In the genomic region with DNA sequence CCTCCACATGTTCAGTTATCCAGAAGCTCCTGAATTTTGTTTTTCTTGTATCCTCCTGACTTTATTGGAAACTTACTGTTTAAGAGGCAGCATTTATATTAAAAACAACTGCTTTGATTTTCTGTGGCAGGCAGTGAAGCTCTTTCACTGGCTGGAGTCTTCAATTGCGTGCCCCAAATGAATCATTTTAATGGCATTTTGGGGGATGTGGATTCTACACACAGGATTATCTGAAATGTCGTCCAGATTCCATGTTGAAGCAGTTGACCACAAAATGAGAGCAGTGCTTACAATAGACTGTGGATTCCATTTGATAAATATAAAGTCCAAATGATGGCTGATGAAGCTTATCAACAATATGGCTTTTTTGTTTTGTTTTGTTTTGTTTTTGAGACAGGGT, we compare ENCODE assay signal across 20 cellular contexts.
DNase-seq lines count a peak whose midpoint lies in the region; ATAC-seq and TF ChIP-seq lines count a peak whose summit lies in the region.
"Had no signal": no experiment of that assay in that cellular context is flagged by ENCODE, and none has a peak within 500 bp of the region (broad histone marks: within the 10 kb centered on the region; RNA-seq: fewer than 3 reads in every experiment).

No MANE protein-coding gene starts in this region.

- H3K27ac Mint-ChIP-seq in T-helper 2 cell treated with Interferon-gamma antibody and Interleukin-4, amounts not matched to agents 5 μg/mL and 100 μg/mL, for 36 hours: no peak overlapping the region
- H3K27ac Mint-ChIP-seq: activated naive CD8-positive, alpha-beta T cell; B cell; dendritic cell treated with granulocyte-macrophage colony-stimulating factor and Interleukin-4, amounts not matched to agents 40 ng/mL and 50 ng/mL, for 4 days had no signal

- no peak for TF ChIP-seq CTCF in astrocyte of the spinal cord (IDR thresholded peaks at IDR 0.05; ENCODE audit: low read depth, low read length)

- no peak for ATAC-seq in HG02884 (IDR thresholded peaks at IDR 0.05; ENCODE audit: unreplicated experiment)
- ATAC-seq: activated CD4-positive, CD25-positive, alpha-beta regulatory T cell treated with anti-CD3 and anti-CD28 coated beads, Interleukin-2, amount 50 U/mL, for 24 hours; gastroesophageal sphincter; mucosa of descending colon had no signal

- H3K4me3 ChIP-seq in astrocyte of the spinal cord (ENCODE audit: low read depth, low read length): no peak overlapping the region
- H3K4me3 ChIP-seq: gastroesophageal sphincter, mucosa of descending colon, suprapubic skin had no signal

- peaks cover 9% of the 10 kb centered on the region for H3K4me1 Mint-ChIP-seq in T-helper 2 cell treated with Interferon-gamma antibody and Interleukin-4, amounts not matched to agents 5 μg/mL and 100 μg/mL, for 36 hours (ENCODE audit: low read depth)

- DNase-seq in AG08395 (ENCODE audit: low spot score): peak; percentile 87
- DNase-seq in HS-5 (ENCODE audit: low read depth): peak; percentile 60
- peak; percentile 80 for DNase-seq in astrocyte of the spinal cord (ENCODE audit: low read depth, low spot score)
- peak; percentile 50 for DNase-seq in left kidney (ENCODE audit: low read depth, low spot score)
- no peak for DNase-seq in HUDEP-2 (lab: John Stamatoyannopoulos, UW; ENCODE audit: unreplicated experiment in 76 of 76)
- DNase-seq in NCI-H524 (lab: John Stamatoyannopoulos, UW): no peak
- no peak for DNase-seq in T-helper 2 cell treated with Interferon-gamma antibody and Interleukin-4, amounts not matched to agents 5 μg/mL and 100 μg/mL, for 36 hours (ENCODE audit: low spot score)
- DNase-seq: DMS53; mucosa of descending colon; NCI-H1092; OCI-M1; stimulated activated CD4-positive, alpha-beta T cell treated with anti-CD3 and anti-CD28 coated beads, Interleukin-15, amount 100 ng/mL, for 24 hours had no signal

- in situ Hi-C loops in astrocyte of the spinal cord (cut with HindIII; ENCODE audit: low sequenced_read_pairs): no loop called here

- no peak overlapping the region for H3K4me3 Mint-ChIP-seq in T-helper 2 cell treated with Interferon-gamma antibody and Interleukin-4, amounts not matched to agents 5 μg/mL and 100 μg/mL, for 36 hours
- H3K4me3 Mint-ChIP-seq: activated naive CD8-positive, alpha-beta T cell; B cell; dendritic cell treated with granulocyte-macrophage colony-stimulating factor and Interleukin-4, amounts not matched to agents 40 ng/mL and 50 ng/mL, for 4 days had no signal

- H3K27me3 Mint-ChIP-seq in T-helper 2 cell treated with Interferon-gamma antibody and Interleukin-4, amounts not matched to agents 5 μg/mL and 100 μg/mL, for 36 hours (ENCODE audit: low read depth): peaks cover 2% of the 10 kb centered on the region
- H3K27me3 Mint-ChIP-seq: activated naive CD8-positive, alpha-beta T cell had no signal

- no peaks in the 10 kb centered on the region for H3K9me3 Mint-ChIP-seq in T-helper 2 cell treated with Interferon-gamma antibody and Interleukin-4, amounts not matched to agents 5 μg/mL and 100 μg/mL, for 36 hours
- H3K9me3 Mint-ChIP-seq: dendritic cell treated with granulocyte-macrophage colony-stimulating factor and Interleukin-4, amounts not matched to agents 40 ng/mL and 50 ng/mL, for 4 days; immature natural killer cell had no signal

- H3K36me3 Mint-ChIP-seq in T-helper 2 cell treated with Interferon-gamma antibody and Interleukin-4, amounts not matched to agents 5 μg/mL and 100 μg/mL, for 36 hours (ENCODE audit: low read depth): no peaks in the 10 kb centered on the region
- H3K36me3 Mint-ChIP-seq: activated naive CD8-positive, alpha-beta T cell; immature natural killer cell had no signal

Comparison
In these comparisons a context has a peak if more than half of its experiments do, and no peak if none do; other contexts are left out.
1. DNase-seq: peak in AG08395 (single experiment), HS-5 (single experiment), astrocyte of the spinal cord (single experiment) and left kidney (single experiment); none in HUDEP-2 (0 of 76), NCI-H524 (0 of 2) and T-helper 2 cell treated with Interferon-gamma antibody and Interleukin-4, amounts not matched to agents 5 μg/mL and 100 μg/mL, for 36 hours (single experiment).